In the genomic region with DNA sequence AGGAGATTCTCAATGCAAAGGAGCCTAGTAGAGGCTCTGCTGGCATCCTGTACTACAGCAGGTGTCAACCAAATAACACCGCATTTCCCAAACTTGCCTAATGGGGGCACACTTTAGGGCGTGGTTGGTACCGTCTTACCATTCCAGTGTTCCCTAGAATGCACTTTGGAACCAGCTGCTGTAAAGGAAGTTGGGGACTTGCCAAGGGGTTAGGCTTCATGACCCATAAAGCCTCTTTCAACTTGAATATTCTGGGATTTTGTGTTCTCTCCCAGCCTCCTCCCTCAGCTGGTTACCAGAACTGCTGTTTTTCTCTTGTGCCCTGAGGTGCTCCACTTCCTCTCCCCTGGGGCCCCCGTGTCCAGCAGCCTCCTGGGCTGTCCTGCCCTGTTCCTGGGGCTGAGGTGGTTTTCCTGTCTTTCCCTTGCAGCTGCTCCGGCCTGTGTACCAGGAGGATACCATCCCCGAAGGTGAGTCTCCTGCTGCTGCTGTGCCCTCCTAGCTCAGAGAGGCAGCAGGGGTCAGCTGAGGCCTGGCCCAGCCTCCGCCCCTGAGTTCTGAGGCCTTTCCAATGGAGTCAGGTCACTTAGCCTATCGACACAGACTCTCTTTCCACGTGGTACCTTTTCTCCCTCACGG, we compare ENCODE assay signal across 12 cellular contexts. TPM values are rescaled to one million over a fixed set of nuclear protein-coding genes. Genes with fewer than 3 reads are reported as not detected.
DNase-seq lines count a peak whose midpoint lies in the region; ATAC-seq and TF ChIP-seq lines count a peak whose summit lies in the region.
"Had no signal": no experiment of that assay in that cellular context is flagged by ENCODE, and none has a peak within 500 bp of the region (broad histone marks: within the 10 kb centered on the region; RNA-seq: fewer than 3 reads in every experiment).

No MANE protein-coding gene starts in this region.

- H3K27me3 ChIP-seq in breast epithelium (no peaks in the 10 kb centered on the region), stomach (no peaks in the 10 kb centered on the region)

- no TSS peak for BruUV-seq in MCF 10A (replicated peaks; lab: Mats Ljungman, UMichigan)

- WGBS in stomach, 5 donors: 53 to 67% (median 60%) methylated on average over 10 of the region's 10 CpGs

- no peak for TF ChIP-seq EP300 in stomach (IDR thresholded peaks at IDR 0.05)

- no peak overlapping the region for H3K27ac ChIP-seq in breast epithelium
- H3K27ac ChIP-seq in stomach: peak overlapping the region in 3 of 5 donors; percentile 25 to 69 (median 36)

- no peak overlapping the region for H3K4me3 Mint-ChIP-seq in MCF 10A (ENCODE audit: unreplicated experiment)

- no peak overlapping the region for H3K27ac Mint-ChIP-seq in MCF 10A (ENCODE audit: low read depth, unreplicated experiment)

- POLR2A ChIA-PET in MCF 10A (lab: Yijun Ruan, JAX): no interaction called here

- H3K4me1 ChIP-seq in breast epithelium (no peaks in the 10 kb centered on the region), stomach (peaks cover 9 to 70% (median 57%) of the 10 kb centered on the region in 4 donors)

- CTCF ChIA-PET in MCF 10A (lab: Yijun Ruan, JAX): interaction anchor here (0.6 to 0.9 kb wide), 2 partner anchors 147 to 1173 kb away, joined by 3 read pairs; no protein-coding TSS in a partner anchor

- TF ChIP-seq CTCF in MCF 10A (IDR thresholded peaks at IDR 0.05; ENCODE audit: unreplicated experiment): no peak
- no peak for TF ChIP-seq CTCF in breast epithelium (IDR thresholded peaks at IDR 0.05)
- no peak for TF ChIP-seq CTCF in stomach (IDR thresholded peaks at IDR 0.05)

- H3K4me3 ChIP-seq in breast epithelium (no peak overlapping the region), stomach (no peak overlapping the region)

- TF ChIP-seq POLR2A in breast epithelium (IDR thresholded peaks at IDR 0.05) (no peak), stomach (IDR thresholded peaks at IDR 0.05) (no peak)

- peak; percentile 45 for DNase-seq in MCF 10A (ENCODE audit: unreplicated experiment)
- no peak for DNase-seq in breast epithelium (ENCODE audit: low spot score in 2 of 2)
- peak; percentile 67 for DNase-seq in NCI-H2196 (lab: John Stamatoyannopoulos, UW; ENCODE audit: unreplicated experiment)
- peak; percentile 24 for DNase-seq in fibroblast of gingiva (ENCODE audit: low read depth)
- peak; percentile 51 for DNase-seq in stomach
- DNase-seq in NCI-H2171 (lab: John Stamatoyannopoulos, UW): no peak
- DNase-seq: activated CD4-positive, alpha-beta T cell treated with anti-CD3 and anti-CD28 coated beads, Interleukin-2, amount 50 U/mL, for 4 hours; mammary epithelial cell; NCI-H526 treated with DMSO at 0.1 percent for 48 hours had no signal

- H3K4me1 Mint-ChIP-seq in MCF 10A (ENCODE audit: insufficient read depth, unreplicated experiment): peaks cover 5% of the 10 kb centered on the region

- no peaks in the 10 kb centered on the region for H3K9me3 ChIP-seq in breast epithelium
- no peaks in the 10 kb centered on the region for H3K9me3 ChIP-seq in stomach

- H3K27me3 Mint-ChIP-seq in MCF 10A (ENCODE audit: insufficient read depth, unreplicated experiment): no peaks in the 10 kb centered on the region

- ATAC-seq in GM21423 (IDR thresholded peaks at IDR 0.05; ENCODE audit: unreplicated experiment) (no peak), GM18498 (IDR thresholded peaks at IDR 0.05; ENCODE audit: unreplicated experiment) (no peak)

- intact Hi-C loops in MCF 10A (cut with micrococcal nuclease): no loop called here
- intact Hi-C loops in breast epithelium (cut with DNase I; ENCODE audit: low total_unique reads): no loop called here
- intact Hi-C loops in stomach (cut with DNase I; ENCODE audit: low total_unique reads): no loop called here

- H3K36me3 Mint-ChIP-seq in MCF 10A (ENCODE audit: insufficient read depth, unreplicated experiment): no peaks in the 10 kb centered on the region
- H3K36me3 Mint-ChIP-seq: CD8-positive, alpha-beta memory T cell had no signal

- H3K9me3 Mint-ChIP-seq in MCF 10A (ENCODE audit: unreplicated experiment): no peaks in the 10 kb centered on the region
- H3K9me3 Mint-ChIP-seq: CD8-positive, alpha-beta memory T cell had no signal

- no peaks in the 10 kb centered on the region for H3K36me3 ChIP-seq in breast epithelium
- H3K36me3 ChIP-seq in stomach: peaks cover 4 to 26% (median 14%) of the 10 kb centered on the region in 4 donors

RNA-seq across cellular contexts. Expression of a gene that starts 44.7 kb away (rescaled TPM):
- total RNA-seq in MCF 10A (2022) (32.1 and 34.8 TPM in 2 replicates), breast epithelium (10 to 100 TPM; 31.7 to 49.0 (median 35.4) TPM), stomach (10 to 100 TPM; 27.0 to 71.4 (median 49.2) TPM)
- polyA plus RNA-seq in stomach: 10 to 100 TPM; 26.6 to 41.0 (median 30.4) TPM

Comparison
In these comparisons a context has a peak if more than half of its experiments do, and no peak if none do; other contexts are left out.
1. DNase-seq: peak in MCF 10A (single experiment), NCI-H2196 (single experiment), fibroblast of gingiva (single experiment) and stomach (single experiment); none in breast epithelium (0 of 2) and NCI-H2171 (single experiment).
2. H3K27ac ChIP-seq: peak in stomach (3 of 5); none in breast epithelium (0 of 2).